ENCODE assay signal across 25 cellular contexts in the genomic region with DNA sequence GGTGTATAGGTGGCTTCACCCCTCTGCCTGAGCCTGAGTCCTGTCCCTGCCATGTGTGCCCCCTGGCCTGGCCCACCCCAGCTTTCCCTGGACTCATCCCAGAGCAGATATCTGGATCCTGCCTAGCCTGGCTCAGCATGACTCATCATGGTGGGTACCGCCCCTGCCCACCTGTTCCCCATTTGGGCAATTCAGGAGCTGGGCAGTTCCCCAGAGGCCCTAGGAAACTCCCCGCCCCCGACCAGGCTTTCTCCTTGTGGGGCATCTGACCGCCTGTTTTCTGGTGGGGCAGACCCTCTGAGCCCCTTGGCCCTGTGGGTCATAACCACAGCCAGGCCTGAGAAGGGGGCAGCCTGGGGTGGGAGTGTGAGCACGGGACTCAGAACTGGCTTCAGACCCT. TPM values are rescaled to one million over a fixed set of nuclear protein-coding genes. Genes with fewer than 3 reads are reported as not detected.
DNase-seq lines count a peak whose midpoint lies in the region; ATAC-seq and TF ChIP-seq lines count a peak whose summit lies in the region.
"Had no signal": no experiment of that assay in that cellular context is flagged by ENCODE, and none has a peak within 500 bp of the region (broad histone marks: within the 10 kb centered on the region; RNA-seq: fewer than 3 reads in every experiment).

No MANE protein-coding gene starts in this region.

- TF ChIP-seq CTCF in epithelial cell of esophagus (IDR thresholded peaks at IDR 0.05; ENCODE audit: insufficient read depth, low read depth, low read length, missing control alignments) (no peak), neural progenitor cell (IDR thresholded peaks at IDR 0.05) (no peak)

- no peak overlapping the region for H2AFZ ChIP-seq in neural progenitor cell (replicated peaks)
- H2AFZ ChIP-seq: hepatocyte, PC-9 had no signal

- H3K4me3 ChIP-seq in epithelial cell of esophagus (ENCODE audit: low read length) (no peak overlapping the region), neural progenitor cell (no peak overlapping the region)
- H3K4me3 ChIP-seq: hepatocyte, PC-9, SJSA1, skin epidermis had no signal

- H3K4me2 ChIP-seq in neural progenitor cell, result no peak overlapping the region
- H3K4me2 ChIP-seq: hepatocyte, PC-9 had no signal

- H3K9ac ChIP-seq in neural progenitor cell, result no peak overlapping the region

- no peak for DNase-seq in activated T-cell treated with anti-CD3 and anti-CD28 coated beads, Interleukin-2, amount 50 U/mL, for 24 hours
- DNase-seq in activated T-cell treated with anti-CD3 and anti-CD28 coated beads, Interleukin-2, amount 50 U/mL, for 1 hour, result no peak
- DNase-seq in NCI-H2171 (lab: John Stamatoyannopoulos, UW) (peak; percentile 63), epithelial cell of esophagus (ENCODE audit: low read depth) (peak; percentile 21), neural progenitor cell (ENCODE audit: low spot score) (no peak), SIG-M5 (lab: John Stamatoyannopoulos, UW) (no peak)
- no peak for DNase-seq in stimulated activated naive B cell treated with anti-CD40 and anti-IgM and Interleukin-4, amounts not matched to agents 10 μg/mL and 1 μg/mL and 100 μg/mL, for 72 hours
- DNase-seq: 8988T; activated CD4-positive, alpha-beta T cell treated with anti-CD3 and anti-CD28 coated beads for 36 hours; EL; GOT3; immature natural killer cell; MM.1S; NCI-H1436; T-helper 1 cell had no signal

- no peaks in the 10 kb centered on the region for H4K20me1 ChIP-seq in neural progenitor cell (ENCODE audit: low read depth)

- H3K27ac ChIP-seq in neural progenitor cell, result no peak overlapping the region
- H3K27ac ChIP-seq: epithelial cell of prostate, hepatocyte, PC-9, SJSA1 had no signal

- peaks cover 13% of the 10 kb centered on the region for H3K4me1 ChIP-seq in neural progenitor cell

- peaks cover 24% of the 10 kb centered on the region for H3K27me3 ChIP-seq in neural progenitor cell
- H3K27me3 ChIP-seq: hepatocyte, SJSA1 had no signal

- peak in 1 of 2 donors; percentile 13 for ATAC-seq in stimulated activated naive B cell treated with anti-CD40 and anti-IgM and Interleukin-4, amounts not matched to agents 10 μg/mL and 1 μg/mL and 100 μg/mL, for 72 hours (replicated peaks)
- ATAC-seq in HG03439 (IDR thresholded peaks at IDR 0.05; ENCODE audit: unreplicated experiment), result no peak
- ATAC-seq: activated CD4-positive, alpha-beta T cell treated with anti-CD3 and anti-CD28 coated beads for 36 hours had no signal

- H3K4me3 Mint-ChIP-seq in activated T-cell treated with anti-CD3 and anti-CD28 coated beads, Interleukin-2, amount 50 U/mL, for 24 hours, result no peak overlapping the region
- H3K4me3 Mint-ChIP-seq in stimulated activated naive B cell treated with anti-CD40 and anti-IgM and Interleukin-4, amounts not matched to agents 10 μg/mL and 1 μg/mL and 100 μg/mL, for 72 hours, result peak overlapping the region; percentile 23 to 51
- H3K4me3 Mint-ChIP-seq in neural progenitor cell, result no peak overlapping the region
- H3K4me3 Mint-ChIP-seq: activated CD4-positive, alpha-beta T cell treated with anti-CD3 and anti-CD28 coated beads for 36 hours; activated naive CD4-positive, alpha-beta T cell treated with anti-CD3 and anti-CD28 coated beads, Interleukin-2, amount 50 U/mL, for 24 hours; IgD-negative memory B cell; immature natural killer cell; type B pancreatic cell had no signal

- peaks cover 26% of the 10 kb centered on the region for H3K36me3 Mint-ChIP-seq in activated T-cell treated with anti-CD3 and anti-CD28 coated beads, Interleukin-2, amount 50 U/mL, for 24 hours (ENCODE audit: low read depth)
- H3K36me3 Mint-ChIP-seq in stimulated activated naive B cell treated with anti-CD40 and anti-IgM and Interleukin-4, amounts not matched to agents 10 μg/mL and 1 μg/mL and 100 μg/mL, for 72 hours, result peaks cover 16 to 22% of the 10 kb centered on the region in 2 donors
- H3K36me3 Mint-ChIP-seq in neural progenitor cell, result no peaks in the 10 kb centered on the region
- H3K36me3 Mint-ChIP-seq: activated naive CD4-positive, alpha-beta T cell treated with anti-CD3 and anti-CD28 coated beads, Interleukin-2, amount 50 U/mL, for 24 hours; type B pancreatic cell had no signal

- H3K79me2 ChIP-seq in neural progenitor cell (ENCODE audit: low read depth), result no peaks in the 10 kb centered on the region
- H3K79me2 ChIP-seq: hepatocyte had no signal

- peaks cover 4% of the 10 kb centered on the region for H3F3A ChIP-seq in neural progenitor cell (ENCODE audit: low read depth)

- peaks cover 25% of the 10 kb centered on the region for H3K4me1 Mint-ChIP-seq in activated T-cell treated with anti-CD3 and anti-CD28 coated beads, Interleukin-2, amount 50 U/mL, for 24 hours (ENCODE audit: low read depth)
- peaks cover 42 to 61% of the 10 kb centered on the region in 2 donors for H3K4me1 Mint-ChIP-seq in stimulated activated naive B cell treated with anti-CD40 and anti-IgM and Interleukin-4, amounts not matched to agents 10 μg/mL and 1 μg/mL and 100 μg/mL, for 72 hours
- H3K4me1 Mint-ChIP-seq in neural progenitor cell, result peaks cover 10% of the 10 kb centered on the region

- peak overlapping the region; percentile 37 for H3K27ac Mint-ChIP-seq in activated T-cell treated with anti-CD3 and anti-CD28 coated beads, Interleukin-2, amount 50 U/mL, for 24 hours
- no peak overlapping the region for H3K27ac Mint-ChIP-seq in stimulated activated naive B cell treated with anti-CD40 and anti-IgM and Interleukin-4, amounts not matched to agents 10 μg/mL and 1 μg/mL and 100 μg/mL, for 72 hours
- H3K27ac Mint-ChIP-seq in neural progenitor cell, result no peak overlapping the region
- H3K27ac Mint-ChIP-seq: activated CD4-positive, alpha-beta T cell treated with anti-CD3 and anti-CD28 coated beads for 36 hours; activated naive CD4-positive, alpha-beta T cell treated with anti-CD3 and anti-CD28 coated beads, Interleukin-2, amount 50 U/mL, for 24 hours; progenitor cell of endocrine pancreas; type B pancreatic cell had no signal

- no peaks in the 10 kb centered on the region for H3K36me3 ChIP-seq in neural progenitor cell

- H3K9me3 ChIP-seq in neural progenitor cell (ENCODE audit: low read depth), result no peaks in the 10 kb centered on the region
- H3K9me3 ChIP-seq: SJSA1 had no signal

- no peaks in the 10 kb centered on the region for H3K27me3 Mint-ChIP-seq in activated T-cell treated with anti-CD3 and anti-CD28 coated beads, Interleukin-2, amount 50 U/mL, for 24 hours
- no peaks in the 10 kb centered on the region for H3K27me3 Mint-ChIP-seq in stimulated activated naive B cell treated with anti-CD40 and anti-IgM and Interleukin-4, amounts not matched to agents 10 μg/mL and 1 μg/mL and 100 μg/mL, for 72 hours
- H3K27me3 Mint-ChIP-seq in neural progenitor cell (ENCODE audit: insufficient read depth, low read depth), result peaks cover 3% of the 10 kb centered on the region
- H3K27me3 Mint-ChIP-seq: activated CD4-positive, alpha-beta T cell treated with anti-CD3 and anti-CD28 coated beads for 36 hours; activated naive CD4-positive, alpha-beta T cell treated with anti-CD3 and anti-CD28 coated beads, Interleukin-2, amount 50 U/mL, for 24 hours had no signal

- no peaks in the 10 kb centered on the region for H3K9me3 Mint-ChIP-seq in activated T-cell treated with anti-CD3 and anti-CD28 coated beads, Interleukin-2, amount 50 U/mL, for 24 hours
- no peaks in the 10 kb centered on the region for H3K9me3 Mint-ChIP-seq in stimulated activated naive B cell treated with anti-CD40 and anti-IgM and Interleukin-4, amounts not matched to agents 10 μg/mL and 1 μg/mL and 100 μg/mL, for 72 hours
- no peaks in the 10 kb centered on the region for H3K9me3 Mint-ChIP-seq in neural progenitor cell
- H3K9me3 Mint-ChIP-seq: activated naive CD4-positive, alpha-beta T cell treated with anti-CD3 and anti-CD28 coated beads, Interleukin-2, amount 50 U/mL, for 24 hours; IgD-negative memory B cell; immature natural killer cell; type B pancreatic cell had no signal

RNA-seq across cellular contexts. Expression of gene TSPO, which starts 4.4 kb away (rescaled TPM):
- 1.6 and 9.9 TPM in 2 replicates for total RNA-seq in neural progenitor cell (ENCODE audit: low replicate concordance)

RNA-seq across cellular contexts. Expression of gene MCAT, which starts 12.6 kb away (rescaled TPM):
- 10.5 and 25.4 TPM in 2 replicates for total RNA-seq in neural progenitor cell (ENCODE audit: low replicate concordance)

RNA-seq across cellular contexts. Expression of gene TTLL12, which starts 31.1 kb away (rescaled TPM):
- 27.8 and 73.2 TPM in 2 replicates for total RNA-seq in neural progenitor cell (ENCODE audit: low replicate concordance)

RNA-seq across cellular contexts. Expression of gene BIK, which starts 45.2 kb away (rescaled TPM):
- total RNA-seq in neural progenitor cell (ENCODE audit: low replicate concordance), result 1.6 and 2.2 TPM in 2 replicates

Comparison
In these comparisons a context has a peak if more than half of its experiments do, and no peak if none do; other contexts are left out.
1. DNase-seq: peak in NCI-H2171 (single experiment) and epithelial cell of esophagus (single experiment); none in activated T-cell treated with anti-CD3 and anti-CD28 coated beads, Interleukin-2, amount 50 U/mL, for 24 hours (single experiment), activated T-cell treated with anti-CD3 and anti-CD28 coated beads, Interleukin-2, amount 50 U/mL, for 1 hour (single experiment), stimulated activated naive B cell treated with anti-CD40 and anti-IgM and Interleukin-4, amounts not matched to agents 10 μg/mL and 1 μg/mL and 100 μg/mL, for 72 hours (single experiment), neural progenitor cell (single experiment) and SIG-M5 (single experiment).
2. H3K4me3 Mint-ChIP-seq: peak in stimulated activated naive B cell treated with anti-CD40 and anti-IgM and Interleukin-4, amounts not matched to agents 10 μg/mL and 1 μg/mL and 100 μg/mL, for 72 hours (2 of 2); none in activated T-cell treated with anti-CD3 and anti-CD28 coated beads, Interleukin-2, amount 50 U/mL, for 24 hours (single experiment) and neural progenitor cell (single experiment).